ENCODE assay signal across 24 cellular contexts in genomic region chr2:24731040-24731439, GRCh38.
A peak's percentile ranks its signal among the peaks of the same experiment; 100 is the strongest.
DNase-seq lines count a peak whose midpoint lies in the region; ATAC-seq, FAIRE-seq and TF ChIP-seq lines count a peak whose summit lies in the region.
"Had no signal": no experiment of that assay in that cellular context is flagged by ENCODE, and none has a peak within 500 bp of the region (broad histone marks: within the 10 kb centered on the region; RNA-seq: fewer than 3 reads in every experiment).

No MANE protein-coding gene starts in this region.

- no peak overlapping the region for H3K9ac ChIP-seq in HepG2 (ENCODE audit: insufficient read depth, low read depth, low read length)
- H3K9ac ChIP-seq: BLaER1 had no signal

- H3K4me1 ChIP-seq in HepG2 (ENCODE audit: insufficient read depth, low read length) = peaks cover 9% of the 10 kb centered on the region; the same call in 1 of the 2 replicates
- no peaks in the 10 kb centered on the region for H3K4me1 ChIP-seq in right lobe of liver
- no peaks in the 10 kb centered on the region for H3K4me1 ChIP-seq in heart right ventricle

- TF ChIP-seq EP300 in HepG2 (IDR thresholded peaks at IDR 0.05; ENCODE audit: low read depth in 2 of 2, low read length in 2 of 2) (no peak), HepG2 (CRISPR knock-in tag; IDR thresholded peaks at IDR 0.05; ENCODE audit: borderline replicate concordance) (no peak)

- TF ChIP-seq RAD21 in HepG2 (CRISPR knock-in tag; IDR thresholded peaks at IDR 0.05) = no peak

- in situ Hi-C loops in HepG2 (cut with HindIII; ENCODE audit: extremely low pct_ligation_motif_present, low pct_unique_long_range_greater_than_20kb) = no loop called here

- H3K4me2 ChIP-seq in HepG2 (ENCODE audit: low read depth, low read length) = no peak overlapping the region
- H3K4me2 ChIP-seq: BLaER1, GM23338 had no signal

- no peaks in the 10 kb centered on the region for H3K9me3 ChIP-seq in HepG2 (ENCODE audit: low read length)
- H3K9me3 ChIP-seq in right lobe of liver = no peaks in the 10 kb centered on the region
- H3K9me3 ChIP-seq in heart right ventricle = no peaks in the 10 kb centered on the region
- H3K9me3 ChIP-seq: BLaER1 had no signal

- no peak overlapping the region for H2AFZ ChIP-seq in HepG2 (ENCODE audit: low read length)
- H2AFZ ChIP-seq: GM23338 had no signal

- H3K9me3 Mint-ChIP-seq in activated T-helper 17 cell treated with anti-CD3 and anti-CD28 coated beads, Interleukin-2, amount 50 U/mL, for 72 hours = no peaks in the 10 kb centered on the region
- H3K9me3 Mint-ChIP-seq: CD4-positive, alpha-beta memory T cell; GM23338; H9 had no signal

- H3K27me3 ChIP-seq in HepG2 (ENCODE audit: control insufficient read depth in 1 of 2, insufficient read depth in 2 of 2, low read length in 2 of 2) (no peaks in the 10 kb centered on the region), right lobe of liver (no peaks in the 10 kb centered on the region), heart right ventricle (no peaks in the 10 kb centered on the region)
- H3K27me3 ChIP-seq: BLaER1 had no signal

- peaks cover 57% of the 10 kb centered on the region for H3K36me3 Mint-ChIP-seq in activated T-helper 17 cell treated with anti-CD3 and anti-CD28 coated beads, Interleukin-2, amount 50 U/mL, for 72 hours (ENCODE audit: low read depth)

- H3K27ac Mint-ChIP-seq in activated T-helper 17 cell treated with anti-CD3 and anti-CD28 coated beads, Interleukin-2, amount 50 U/mL, for 72 hours = peak overlapping the region; percentile 30
- H3K27ac Mint-ChIP-seq: GM23338, H9 had no signal

- no peaks in the 10 kb centered on the region for H3K27me3 Mint-ChIP-seq in activated T-helper 17 cell treated with anti-CD3 and anti-CD28 coated beads, Interleukin-2, amount 50 U/mL, for 72 hours
- H3K27me3 Mint-ChIP-seq: CD4-positive, alpha-beta memory T cell had no signal

- CTCF ChIA-PET in HepG2 (lab: Yijun Ruan, JAX; ENCODE audit: low intra/inter-chr PET ratio, low total read pairs) = no interaction called here

- TF ChIP-seq POLR2A in HepG2 (IDR thresholded peaks at IDR 0.05; ENCODE audit: insufficient read depth in 1 of 2, low read depth in 2 of 2, low read length in 2 of 2) (no peak), right lobe of liver (IDR thresholded peaks at IDR 0.05) (no peak)

- no peak overlapping the region for H3K4me3 Mint-ChIP-seq in activated T-helper 17 cell treated with anti-CD3 and anti-CD28 coated beads, Interleukin-2, amount 50 U/mL, for 72 hours
- H3K4me3 Mint-ChIP-seq: CD4-positive, alpha-beta memory T cell; GM23338; H9 had no signal

- H4K20me1 ChIP-seq in HepG2 (ENCODE audit: insufficient read depth, low read length) = no peaks in the 10 kb centered on the region
- H4K20me1 ChIP-seq: BLaER1 had no signal

- no peak overlapping the region for H3K27ac ChIP-seq in HepG2 (ENCODE audit: extremely low read length, insufficient read depth, low read length)
- no peak overlapping the region for H3K27ac ChIP-seq in right lobe of liver
- no peak overlapping the region for H3K27ac ChIP-seq in heart right ventricle
- H3K27ac ChIP-seq: BLaER1 had no signal

- DNase-seq in HepG2 (ENCODE audit: low spot score) (no peak), right lobe of liver (no peak), fibroblast of peridontal ligament (ENCODE audit: extremely low read depth) (peak; percentile 15), hypothalamus (lab: John Stamatoyannopoulos, UW) (no peak), heart right ventricle (no peak)
- no peak for DNase-seq in activated CD4-positive, CD25-positive, alpha-beta regulatory T cell treated with anti-CD3 and anti-CD28 coated beads, Interleukin-2, amount 50 U/mL, for 72 hours
- DNase-seq: CD4-positive, alpha-beta memory T cell; COR-L47; DMS79; GDM1; H9; Kasumi-1; NCI-H1105; NCI-H1436 treated with DMSO at 0.1 percent for 48 hours; NCI-H187 treated with DMSO at 0.1 percent for 48 hours; NCI-H2171 treated with DMSO at 0.1 percent for 48 hours; NCI-H524; NCI-H748 treated with DMSO at 0.1 percent for 48 hours; SIG-M5 had no signal

- H3K4me3 ChIP-seq in HepG2 (replicated peaks in 1 of 3; ENCODE audit: insufficient read depth in 1 of 3, low read depth in 2 of 3, low read length in 3 of 3) (no peak overlapping the region), right lobe of liver (no peak overlapping the region), heart right ventricle (no peak overlapping the region)
- H3K4me3 ChIP-seq: BLaER1, GM12878, GM23338, K562 had no signal

- TF ChIP-seq CTCF in HepG2 (CRISPR knock-in tag; IDR thresholded peaks at IDR 0.05) (no peak), right lobe of liver (IDR thresholded peaks at IDR 0.05) (no peak), heart right ventricle (IDR thresholded peaks at IDR 0.05) (no peak)

- no peak for FAIRE-seq in HepG2 (lab: Jason Lieb, UNC)
- FAIRE-seq: GM12878, K562 had no signal

- intact Hi-C loops in HepG2 (cut with micrococcal nuclease; ENCODE audit: unreplicated experiment) (no loop called here), right lobe of liver (cut with DNase I) (no loop called here), heart right ventricle (cut with DNase I) (no loop called here)

- ATAC-seq in HepG2 (no peak), right lobe of liver (no peak), heart right ventricle (no peak)
- ATAC-seq in activated T-helper 17 cell treated with anti-CD3 and anti-CD28 coated beads, Interleukin-2, amount 50 U/mL, for 72 hours (replicated peaks) = no peak
- ATAC-seq: GM12878, GM23338, K562 had no signal

- no peaks in the 10 kb centered on the region for H3K4me1 Mint-ChIP-seq in activated T-helper 17 cell treated with anti-CD3 and anti-CD28 coated beads, Interleukin-2, amount 50 U/mL, for 72 hours
- H3K4me1 Mint-ChIP-seq: CD4-positive, alpha-beta memory T cell; GM23338; H9 had no signal

- no TSS peak for BruUV-seq in HepG2 (replicated peaks; lab: Mats Ljungman, UMichigan)

- POLR2A ChIA-PET in HepG2 (lab: Yijun Ruan, JAX) = no interaction called here

- no peaks in the 10 kb centered on the region for H3K79me2 ChIP-seq in HepG2 (ENCODE audit: insufficient read depth, low read length)

- H3K36me3 ChIP-seq in HepG2 (replicated peaks in 1 of 2; ENCODE audit: control insufficient read depth in 1 of 2, insufficient read depth in 2 of 2, low read length in 2 of 2) (no peaks in the 10 kb centered on the region), right lobe of liver (peaks cover 0 to 9% (median 3%) of the 10 kb centered on the region in 4 donors), heart right ventricle (peaks cover 0 to 82% (median 12%) of the 10 kb centered on the region in 9 donors)

TF ChIP-seq in HepG2, 621 proteins besides CTCF, POLR2A, EP300 and RAD21:
- TF ChIP-seq ZBTB42 (CRISPR knock-in tag; IDR thresholded peaks at IDR 0.05) (no peak), ATF7 (IDR thresholded peaks at IDR 0.05) (peak; percentile 36; the same call in 1 of the 2 replicates), ATF7 (CRISPR knock-in tag; IDR thresholded peaks at IDR 0.05) (no peak)
